Comparison of ENCODE assay signal across 2 cellular contexts in the genomic region with DNA sequence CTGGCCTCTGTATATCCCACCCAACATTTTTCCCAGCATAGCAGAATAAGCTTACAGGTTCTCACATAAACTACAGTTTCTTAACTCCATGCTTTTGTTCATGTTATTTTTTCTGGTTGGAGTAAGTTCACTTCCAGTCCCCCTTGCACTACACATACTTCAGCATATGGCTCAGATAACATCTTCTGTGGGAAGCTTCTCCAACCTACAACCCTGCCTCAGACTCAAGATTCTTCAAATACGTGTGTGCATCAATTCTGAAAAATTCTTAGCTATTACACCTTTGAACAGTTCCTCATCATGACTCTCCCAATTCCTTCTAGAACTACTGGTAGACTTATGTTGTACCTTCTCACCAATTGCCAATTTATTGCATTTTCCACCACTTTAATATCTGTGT.
TF ChIP-seq lines count a peak whose summit lies in the region.

No MANE protein-coding gene starts in this region.

TF ChIP-seq in HEK293, 187 proteins besides CTCF, POLR2A, EP300 and RAD21:
- TF ChIP-seq ZNF133 (tag by site-specific recombination; IDR thresholded peaks at IDR 0.05): peak; percentile 86
- TF ChIP-seq HOXD13 (CRISPR knock-in tag; IDR thresholded peaks at IDR 0.05; ENCODE audit: borderline replicate concordance): no peak
TF ChIP-seq in HEK293: peak in this region for 1.

TF ChIP-seq in K562, 482 proteins besides CTCF, POLR2A, EP300 and RAD21:
- no peak for TF ChIP-seq PTBP1 (IDR thresholded peaks at IDR 0.05; ENCODE audit: low read depth, low read length)
- no peak for TF ChIP-seq ZNF124 (CRISPR knock-in tag; IDR thresholded peaks at IDR 0.05)
- peak; percentile 43; the same call in 1 of the 2 replicates for TF ChIP-seq SUPT5H (IDR thresholded peaks at IDR 0.05)
- no peak for TF ChIP-seq GTF2E2 (tag; IDR thresholded peaks at IDR 0.05)
- TF ChIP-seq POLR2AphosphoS2 (IDR thresholded peaks at IDR 0.05; ENCODE audit: low read length): peak; percentile 84; the same call in 1 of the 2 replicates
- TF ChIP-seq CBX2 (IDR thresholded peaks at IDR 0.05; ENCODE audit: insufficient read depth, low read length, poor library complexity, severe bottlenecking): no peak
- no peak for TF ChIP-seq TEAD2 (tag; IDR thresholded peaks at IDR 0.05)
- TF ChIP-seq ZFP1 (CRISPR knock-in tag; IDR thresholded peaks at IDR 0.05): no peak
- no peak for TF ChIP-seq ZNF197 (CRISPR knock-in tag; IDR thresholded peaks at IDR 0.05; ENCODE audit: low read depth)
- TF ChIP-seq ZBTB49 (CRISPR knock-in tag; IDR thresholded peaks at IDR 0.05; ENCODE audit: borderline replicate concordance): no peak
- TF ChIP-seq, protein P1, sequence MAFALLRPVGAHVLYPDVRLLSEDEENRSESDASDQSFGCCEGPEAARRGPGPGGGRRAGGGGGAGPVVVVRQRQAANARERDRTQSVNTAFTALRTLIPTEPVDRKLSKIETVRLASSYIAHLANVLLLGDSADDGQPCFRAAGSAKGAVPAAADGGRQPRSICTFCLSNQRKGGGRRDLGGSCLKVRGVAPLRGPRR (CRISPR knock-in tag; IDR thresholded peaks at IDR 0.05): no peak
- no peak for TF ChIP-seq ZBTB17 (CRISPR knock-in tag; IDR thresholded peaks at IDR 0.05)
- TF ChIP-seq, protein P2, sequence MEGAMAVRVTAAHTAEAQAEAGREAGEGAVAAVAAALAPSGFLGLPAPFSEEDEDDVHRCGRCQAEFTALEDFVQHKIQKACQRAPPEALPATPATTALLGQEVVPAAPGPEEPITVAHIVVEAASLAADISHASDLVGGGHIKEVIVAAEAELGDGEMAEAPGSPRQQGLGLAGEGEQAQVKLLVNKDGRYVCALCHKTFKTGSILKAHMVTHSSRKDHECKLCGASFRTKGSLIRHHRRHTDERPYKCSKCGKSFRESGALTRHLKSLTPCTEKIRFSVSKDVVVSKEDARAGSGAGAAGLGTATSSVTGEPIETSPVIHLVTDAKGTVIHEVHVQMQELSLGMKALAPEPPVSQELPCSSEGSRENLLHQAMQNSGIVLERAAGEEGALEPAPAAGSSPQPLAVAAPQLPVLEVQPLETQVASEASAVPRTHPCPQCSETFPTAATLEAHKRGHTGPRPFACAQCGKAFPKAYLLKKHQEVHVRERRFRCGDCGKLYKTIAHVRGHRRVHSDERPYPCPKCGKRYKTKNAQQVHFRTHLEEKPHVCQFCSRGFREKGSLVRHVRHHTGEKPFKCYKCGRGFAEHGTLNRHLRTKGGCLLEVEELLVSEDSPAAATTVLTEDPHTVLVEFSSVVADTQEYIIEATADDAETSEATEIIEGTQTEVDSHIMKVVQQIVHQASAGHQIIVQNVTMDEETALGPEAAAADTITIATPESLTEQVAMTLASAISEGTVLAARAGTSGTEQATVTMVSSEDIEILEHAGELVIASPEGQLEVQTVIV (CRISPR knock-in tag; IDR thresholded peaks at IDR 0.05; ENCODE audit: borderline replicate concordance): no peak
